ENCODE assay signal across 12 cellular contexts in the genomic region with DNA sequence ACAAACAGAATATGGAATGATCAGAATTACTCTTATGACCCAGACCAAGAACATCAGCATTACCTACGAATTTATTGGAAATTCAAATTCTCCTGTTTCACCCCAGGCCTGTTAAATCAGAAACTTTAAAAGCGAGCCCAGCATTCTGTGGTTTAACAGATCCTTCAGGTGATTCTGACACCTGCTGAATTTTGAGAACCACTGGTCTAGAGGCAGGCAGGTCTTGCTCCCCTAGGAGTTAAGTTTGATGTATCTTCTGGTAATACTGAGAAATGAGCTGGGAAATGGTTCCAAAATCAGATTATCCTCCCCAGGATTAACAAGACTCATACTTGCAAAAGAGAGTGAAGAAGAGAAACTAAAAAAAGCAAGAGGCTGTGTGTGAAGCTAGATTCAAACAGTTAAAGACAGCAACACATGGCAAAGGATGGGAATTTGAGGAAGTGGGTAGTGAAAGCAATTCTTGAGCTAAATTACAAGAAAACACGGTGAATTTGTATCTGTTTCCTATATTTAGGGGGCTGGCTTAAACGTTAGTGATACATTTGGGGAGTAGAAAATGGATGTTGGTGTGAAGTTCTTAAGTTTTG.
DNase-seq lines count a peak whose midpoint lies in the region; ATAC-seq and TF ChIP-seq lines count a peak whose summit lies in the region.
"Had no signal": no experiment of that assay in that cellular context is flagged by ENCODE, and none has a peak within 500 bp of the region (broad histone marks: within the 10 kb centered on the region; RNA-seq: fewer than 3 reads in every experiment).

No MANE protein-coding gene starts in this region.

- no peak overlapping the region for H2BK15ac ChIP-seq in mesenchymal stem cell (ENCODE audit: low read depth, poor library complexity, severe bottlenecking)

- H3K4me3 ChIP-seq in mesenchymal stem cell (ENCODE audit: insufficient read depth in 1 of 2, low read depth in 1 of 2, low read length in 2 of 2) (no peak overlapping the region), ovary (no peak overlapping the region), testis (no peak overlapping the region)
- H3K4me3 ChIP-seq: cardiac muscle cell had no signal

- TF ChIP-seq EP300 in ovary (IDR thresholded peaks at IDR 0.05): no peak

- H2BK120ac ChIP-seq in mesenchymal stem cell (ENCODE audit: low read depth, low read length): no peak overlapping the region

- H3K23ac ChIP-seq in mesenchymal stem cell (ENCODE audit: low read length in 2 of 2): no peak overlapping the region

- TF ChIP-seq CTCF in ovary (IDR thresholded peaks at IDR 0.05) (no peak), testis (IDR thresholded peaks at IDR 0.05) (no peak)

- H3K18ac ChIP-seq in mesenchymal stem cell (ENCODE audit: low read depth in 1 of 2, low read length in 2 of 2): no peak overlapping the region

- no peak for TF ChIP-seq POLR2A in ovary (IDR thresholded peaks at IDR 0.05)
- no peak for TF ChIP-seq POLR2A in testis (IDR thresholded peaks at IDR 0.05)

- peak; percentile 21 for ATAC-seq in GM19463 (IDR thresholded peaks at IDR 0.05; ENCODE audit: unreplicated experiment)
- ATAC-seq in GM21737 (IDR thresholded peaks at IDR 0.05; ENCODE audit: unreplicated experiment): no peak

- H3K27ac ChIP-seq in mesenchymal stem cell (ENCODE audit: low read length, poor library complexity, severe bottlenecking) (no peak overlapping the region), ovary (no peak overlapping the region), testis (no peak overlapping the region)
- H3K27ac ChIP-seq: cardiac muscle cell had no signal

- H3K27me3 ChIP-seq in mesenchymal stem cell (ENCODE audit: control insufficient read depth in 1 of 2, insufficient read depth in 1 of 2, low read length in 2 of 2) (no peaks in the 10 kb centered on the region), ovary (no peaks in the 10 kb centered on the region), testis (no peaks in the 10 kb centered on the region)
- H3K27me3 ChIP-seq: cardiac muscle cell had no signal

- H3K79me1 ChIP-seq in mesenchymal stem cell (replicated peaks; ENCODE audit: low read length, poor library complexity, severe bottlenecking): peaks cover 24% of the 10 kb centered on the region

- H2AK5ac ChIP-seq in mesenchymal stem cell (ENCODE audit: low read length, severe bottlenecking): no peak overlapping the region

- no peaks in the 10 kb centered on the region for H3K9me3 ChIP-seq in mesenchymal stem cell (ENCODE audit: control insufficient read depth, low read length)
- H3K9me3 ChIP-seq in ovary: no peaks in the 10 kb centered on the region
- no peaks in the 10 kb centered on the region for H3K9me3 ChIP-seq in testis

- H2BK5ac ChIP-seq in mesenchymal stem cell (ENCODE audit: low read depth, low read length, poor library complexity, severe bottlenecking): no peak overlapping the region

- peak overlapping the region; percentile 42 for H3K9ac ChIP-seq in mesenchymal stem cell (ENCODE audit: low read length)

- DNase-seq in GDM1 (lab: John Stamatoyannopoulos, UW) (peak; percentile 35), NOMO-1 (lab: John Stamatoyannopoulos, UW; ENCODE audit: unreplicated experiment in 2 of 2) (peak; percentile 68 to 89), mesenchymal stem cell (no peak), ovary (no peak), activated gamma-delta T cell treated with Interleukin-2 at 50 U/mL for 16 hours (no peak), testis (no peak)
- DNase-seq: DMS 273 treated with DMSO at 0.1 percent for 48 hours, foreskin fibroblast, NCI-H526 had no signal

- H3K36me3 ChIP-seq in mesenchymal stem cell (ENCODE audit: control insufficient read depth in 1 of 2, insufficient read depth in 2 of 2, low read depth in 1 of 2, low read length in 2 of 2): peaks cover 8 to 18% of the 10 kb centered on the region in 2 experiments
- H3K36me3 ChIP-seq in ovary: no peaks in the 10 kb centered on the region
- H3K36me3 ChIP-seq in testis (ENCODE audit: low read depth, missing control alignments): no peaks in the 10 kb centered on the region
- H3K36me3 ChIP-seq: cardiac muscle cell had no signal

- H3K4me2 ChIP-seq in mesenchymal stem cell (ENCODE audit: low read length, poor library complexity, severe bottlenecking): no peak overlapping the region

- H4K91ac ChIP-seq in mesenchymal stem cell (ENCODE audit: low read length): no peak overlapping the region

- intact Hi-C loops in ovary (cut with DNase I) (loop anchor here in 1 of 4 donors (10.0 kb wide), 1 partner anchor 59 kb away; no protein-coding TSS in a partner anchor), testis (cut with DNase I; ENCODE audit: low total_unique reads) (no loop called here)

- H3K14ac ChIP-seq in mesenchymal stem cell (ENCODE audit: low read length in 2 of 2): no peak overlapping the region

- H4K8ac ChIP-seq in mesenchymal stem cell (ENCODE audit: low read length): no peak overlapping the region

- H2BK12ac ChIP-seq in mesenchymal stem cell (ENCODE audit: low read length in 2 of 2): no peak overlapping the region

- no peak overlapping the region for H2AFZ ChIP-seq in mesenchymal stem cell (ENCODE audit: low read depth, low read length)

- peaks cover 16% of the 10 kb centered on the region for H3K4me1 ChIP-seq in mesenchymal stem cell (ENCODE audit: control insufficient read depth, insufficient read depth, low read depth, low read length)
- H3K4me1 ChIP-seq in ovary (ENCODE audit: insufficient read depth): peaks cover 2% of the 10 kb centered on the region
- peaks cover 5% of the 10 kb centered on the region for H3K4me1 ChIP-seq in testis

- no peak overlapping the region for H3K4ac ChIP-seq in mesenchymal stem cell (ENCODE audit: low read depth in 1 of 2, low read length in 2 of 2)

- 97% methylated on average over 4 of the region's 4 CpGs for WGBS in mesenchymal stem cell
- 69 to 79% (median 75%) methylated on average over 4 of the region's 4 CpGs for WGBS in ovary, 3 donors
- WGBS in testis, 2 donors: 75 to 84% methylated on average over 4 of the region's 4 CpGs

Comparison
In these comparisons a context has a peak if more than half of its experiments do, and no peak if none do; other contexts are left out.
1. DNase-seq: peak in GDM1 (single experiment) and NOMO-1 (2 of 2); none in mesenchymal stem cell (single experiment), ovary (0 of 5), activated gamma-delta T cell treated with Interleukin-2 at 50 U/mL for 16 hours (single experiment) and testis (single experiment).